Comparison of ENCODE assay signal across 21 cellular contexts in the genomic region with DNA sequence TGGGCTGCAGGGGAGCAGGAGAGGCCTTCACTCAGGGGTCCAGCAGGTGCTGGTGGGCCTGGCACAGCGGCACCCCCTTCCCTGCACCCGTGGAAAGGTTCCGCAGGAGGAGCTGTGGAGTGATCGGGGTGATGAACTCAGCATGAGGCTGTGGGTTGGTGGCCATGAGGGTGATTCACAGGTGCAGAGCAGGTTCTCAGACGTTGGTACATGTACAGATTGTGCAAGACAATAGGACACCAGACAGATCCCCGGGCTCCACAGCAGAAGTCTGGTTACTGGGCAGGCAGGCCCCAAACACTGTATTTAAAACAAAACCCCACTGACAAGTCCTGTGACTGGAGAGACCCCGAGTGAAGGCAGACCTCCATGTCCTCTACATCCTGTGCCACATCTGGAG.
DNase-seq lines count a peak whose midpoint lies in the region; ATAC-seq and TF ChIP-seq lines count a peak whose summit lies in the region.
"Had no signal": no experiment of that assay in that cellular context is flagged by ENCODE, and none has a peak within 500 bp of the region (broad histone marks: within the 10 kb centered on the region; RNA-seq: fewer than 3 reads in every experiment).

No MANE protein-coding gene starts in this region.

- no peak overlapping the region for H3K4me2 ChIP-seq in DND-41 (ENCODE audit: insufficient read depth, low read length)

- intact Hi-C loops in sigmoid colon (cut with DNase I) = no loop called here
- intact Hi-C loops in left ventricle myocardium inferior (cut with micrococcal nuclease) = no loop called here
- intact Hi-C loops in activated CD8-positive, alpha-beta T cell treated with anti-CD3 and anti-CD28 coated beads for 36 hours (cut with micrococcal nuclease) = no loop called here

- no peaks in the 10 kb centered on the region for H3K4me1 ChIP-seq in DND-41 (ENCODE audit: insufficient read depth, low read length)
- H3K4me1 ChIP-seq in RWPE2 (ENCODE audit: insufficient read depth, poor library complexity, severe bottlenecking) = no peaks in the 10 kb centered on the region
- H3K4me1 ChIP-seq in sigmoid colon = no peaks in the 10 kb centered on the region
- no peaks in the 10 kb centered on the region for H3K4me1 ChIP-seq in left ventricle myocardium inferior
- no peaks in the 10 kb centered on the region for H3K4me1 ChIP-seq in right atrium auricular region
- H3K4me1 ChIP-seq: SJSA1 had no signal

- ATAC-seq in DND-41 (ENCODE audit: insufficient read depth, low read depth) = no peak
- peak; percentile 57 for ATAC-seq in RWPE2 (ENCODE audit: low read depth)
- no peak for ATAC-seq in activated CD8-positive, alpha-beta T cell treated with anti-CD3 and anti-CD28 coated beads for 36 hours
- ATAC-seq: HCT116, HepG2, Right ventricle myocardium inferior had no signal

- H3K27ac Mint-ChIP-seq in activated CD8-positive, alpha-beta T cell treated with anti-CD3 and anti-CD28 coated beads for 36 hours = no peak overlapping the region
- H3K27ac Mint-ChIP-seq: B cell had no signal

- POLR2A ChIA-PET in activated CD8-positive, alpha-beta T cell treated with anti-CD3 and anti-CD28 coated beads for 36 hours (lab: Charles Lee) = no interaction called here

- H3K36me3 ChIP-seq in DND-41 (ENCODE audit: insufficient read depth, low read length) = no peaks in the 10 kb centered on the region
- no peaks in the 10 kb centered on the region for H3K36me3 ChIP-seq in RWPE2 (ENCODE audit: low read depth)
- H3K36me3 ChIP-seq in sigmoid colon = no peaks in the 10 kb centered on the region
- no peaks in the 10 kb centered on the region for H3K36me3 ChIP-seq in left ventricle myocardium inferior
- no peaks in the 10 kb centered on the region for H3K36me3 ChIP-seq in right atrium auricular region
- H3K36me3 ChIP-seq: SJSA1 had no signal

- H3K36me3 Mint-ChIP-seq in activated CD8-positive, alpha-beta T cell treated with anti-CD3 and anti-CD28 coated beads for 36 hours (ENCODE audit: low read depth) = no peaks in the 10 kb centered on the region

- peaks cover 37% of the 10 kb centered on the region for H3K9me3 ChIP-seq in DND-41 (ENCODE audit: insufficient read depth, low read length, severe bottlenecking)
- no peaks in the 10 kb centered on the region for H3K9me3 ChIP-seq in RWPE2 (ENCODE audit: severe bottlenecking)
- H3K9me3 ChIP-seq in sigmoid colon = peaks cover 0 to 2% (median 0%) of the 10 kb centered on the region in 4 donors
- H3K9me3 ChIP-seq in left ventricle myocardium inferior (replicated peaks) = peaks cover 17% of the 10 kb centered on the region
- peaks cover 0 to 7% of the 10 kb centered on the region in 2 donors for H3K9me3 ChIP-seq in right atrium auricular region
- H3K9me3 ChIP-seq: SJSA1 had no signal

- H3K4me1 Mint-ChIP-seq in activated CD8-positive, alpha-beta T cell treated with anti-CD3 and anti-CD28 coated beads for 36 hours (ENCODE audit: low read depth) = no peaks in the 10 kb centered on the region
- H3K4me1 Mint-ChIP-seq: B cell had no signal

- H3K9ac ChIP-seq in DND-41 (ENCODE audit: low read depth, low read length) = no peak overlapping the region

- H3K4me3 Mint-ChIP-seq in activated CD8-positive, alpha-beta T cell treated with anti-CD3 and anti-CD28 coated beads for 36 hours = no peak overlapping the region
- H3K4me3 Mint-ChIP-seq: B cell had no signal

- TF ChIP-seq POLR2A in sigmoid colon (IDR thresholded peaks at IDR 0.05) = no peak

- H2AFZ ChIP-seq in DND-41 (ENCODE audit: low read depth, low read length) = no peak overlapping the region

- no peaks in the 10 kb centered on the region for H4K20me1 ChIP-seq in DND-41 (ENCODE audit: insufficient read depth, low read length)

- H3K27me3 ChIP-seq in DND-41 (ENCODE audit: insufficient read depth, low read length, poor library complexity) (no peaks in the 10 kb centered on the region), RWPE2 (ENCODE audit: insufficient read depth, poor library complexity, severe bottlenecking) (peaks cover 75% of the 10 kb centered on the region), sigmoid colon (peaks cover 0 to 5% (median 3%) of the 10 kb centered on the region in 3 donors), left ventricle myocardium inferior (ENCODE audit: low read depth) (peaks cover 30% of the 10 kb centered on the region), right atrium auricular region (no peaks in the 10 kb centered on the region)

- DNase-seq in DND-41 (no peak), RWPE2 (ENCODE audit: low spot score) (peak; percentile 73), epithelial cell of prostate (ENCODE audit: low read depth, low spot score) (peak; percentile 41), sigmoid colon (peak; percentile 44), left ventricle myocardium inferior (no peak), right atrium auricular region (ENCODE audit: low spot score) (no peak)
- no peak for DNase-seq in activated CD8-positive, alpha-beta T cell treated with anti-CD3 and anti-CD28 coated beads for 36 hours
- DNase-seq: Calu3, Karpas-422, NCI-H1105, NCI-H1436 treated with DMSO at 0.1 percent for 48 hours, NCI-H1930, NCI-H2107, NCI-H446, NCI-H524 treated with DMSO at 0.1 percent for 48 hours, NCI-H774 had no signal

- no peaks in the 10 kb centered on the region for H3K79me2 ChIP-seq in DND-41 (ENCODE audit: insufficient read depth, low read length)

- peaks cover 6% of the 10 kb centered on the region for H3K9me3 Mint-ChIP-seq in activated CD8-positive, alpha-beta T cell treated with anti-CD3 and anti-CD28 coated beads for 36 hours

- 74 to 84% methylated on average over 7 of the region's 7 CpGs for WGBS in sigmoid colon, 2 donors

- TF ChIP-seq CTCF in DND-41 (IDR thresholded peaks at IDR 0.05; ENCODE audit: borderline replicate concordance, extremely low read depth, low read length, poor library complexity, severe bottlenecking) = no peak
- TF ChIP-seq CTCF in RWPE2 (IDR thresholded peaks at IDR 0.05; ENCODE audit: poor library complexity, severe bottlenecking) = no peak
- TF ChIP-seq CTCF in sigmoid colon (IDR thresholded peaks at IDR 0.05) = no peak
- TF ChIP-seq CTCF in left ventricle myocardium inferior (IDR thresholded peaks at IDR 0.05; ENCODE audit: borderline replicate concordance) = no peak
- no peak for TF ChIP-seq CTCF in activated CD8-positive, alpha-beta T cell treated with anti-CD3 and anti-CD28 coated beads for 36 hours (IDR thresholded peaks at IDR 0.05)
- TF ChIP-seq CTCF in right atrium auricular region (IDR thresholded peaks at IDR 0.05) = no peak

- CTCF ChIA-PET in activated CD8-positive, alpha-beta T cell treated with anti-CD3 and anti-CD28 coated beads for 36 hours (lab: Charles Lee) = no interaction called here

- no peak for TF ChIP-seq EP300 in sigmoid colon (IDR thresholded peaks at IDR 0.05)

- no peaks in the 10 kb centered on the region for H3K27me3 Mint-ChIP-seq in activated CD8-positive, alpha-beta T cell treated with anti-CD3 and anti-CD28 coated beads for 36 hours
- H3K27me3 Mint-ChIP-seq: B cell had no signal

- H3K27ac ChIP-seq in DND-41 (ENCODE audit: low read length) = peak overlapping the region; percentile 65
- H3K27ac ChIP-seq in RWPE2 (ENCODE audit: poor library complexity, severe bottlenecking) = no peak overlapping the region
- H3K27ac ChIP-seq in epithelial cell of prostate = no peak overlapping the region
- H3K27ac ChIP-seq in sigmoid colon = no peak overlapping the region
- no peak overlapping the region for H3K27ac ChIP-seq in left ventricle myocardium inferior (replicated peaks)
- no peak overlapping the region for H3K27ac ChIP-seq in right atrium auricular region
- H3K27ac ChIP-seq: SJSA1 had no signal

- H3K4me3 ChIP-seq in DND-41 (ENCODE audit: low read depth in 1 of 2, low read length in 2 of 2) = no peak overlapping the region
- H3K4me3 ChIP-seq in RWPE2 (ENCODE audit: severe bottlenecking) = no peak overlapping the region
- no peak overlapping the region for H3K4me3 ChIP-seq in sigmoid colon
- H3K4me3 ChIP-seq in left ventricle myocardium inferior = no peak overlapping the region
- H3K4me3 ChIP-seq in right atrium auricular region = no peak overlapping the region
- H3K4me3 ChIP-seq: SJSA1 had no signal

Comparison
In these comparisons a context has a peak if more than half of its experiments do, and no peak if none do; other contexts are left out.
1. DNase-seq: peak in RWPE2 (single experiment), epithelial cell of prostate (single experiment) and sigmoid colon (single experiment); none in DND-41 (single experiment), left ventricle myocardium inferior (single experiment), activated CD8-positive, alpha-beta T cell treated with anti-CD3 and anti-CD28 coated beads for 36 hours (single experiment) and right atrium auricular region (single experiment).